9 cellular contexts compared by ENCODE assay signal in the genomic region with DNA sequence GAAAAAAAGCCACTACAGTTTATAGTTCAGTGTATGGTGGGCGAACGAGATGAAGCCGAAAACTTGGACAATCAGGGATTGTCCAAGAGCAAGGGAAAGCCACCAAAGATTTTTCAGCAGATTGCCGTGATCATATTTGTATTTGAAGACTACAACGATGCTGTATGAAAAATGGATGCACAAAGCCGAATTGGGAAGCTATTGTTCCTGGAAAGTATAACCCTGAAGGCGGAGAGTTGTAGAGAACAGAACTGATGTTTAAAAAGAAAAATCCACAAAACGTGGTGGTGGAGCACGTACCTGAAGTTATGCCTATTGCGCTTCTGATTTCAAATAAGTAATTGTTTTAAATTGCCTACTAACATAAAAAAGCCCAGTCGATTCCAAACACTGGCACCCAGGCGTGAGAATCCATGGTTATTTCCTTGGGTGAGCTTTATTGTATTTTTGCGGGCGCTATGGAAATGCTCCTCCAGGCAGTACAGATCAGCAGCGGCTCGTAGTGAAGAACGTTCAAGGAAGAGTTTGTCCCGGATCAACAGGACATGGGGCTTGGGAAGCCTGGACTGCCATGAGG. TPM values are rescaled to one million over a fixed set of nuclear protein-coding genes. Genes with fewer than 3 reads are reported as not detected.
DNase-seq lines count a peak whose midpoint lies in the region; ATAC-seq and TF ChIP-seq lines count a peak whose summit lies in the region.
"Had no signal": no experiment of that assay in that cellular context is flagged by ENCODE, and none has a peak within 500 bp of the region (broad histone marks: within the 10 kb centered on the region; RNA-seq: fewer than 3 reads in every experiment).

No MANE protein-coding gene starts in this region.

- peak overlapping the region; percentile 87 for H3K4me2 ChIP-seq in H9 (ENCODE audit: insufficient read depth, insufficient read length, low read length)

- H3K23ac ChIP-seq in H9 (ENCODE audit: insufficient read length, low read depth, low read length) = no peak overlapping the region

- no peak overlapping the region for H3K4ac ChIP-seq in H9 (ENCODE audit: low read depth, low read length)

- no peak overlapping the region for H2BK15ac ChIP-seq in H9 (ENCODE audit: low read depth, low read length)

- H3T11ph ChIP-seq in H9 (ENCODE audit: low read length) = no peak overlapping the region

- H2AFZ ChIP-seq in H9 (ENCODE audit: low read length) = no peak overlapping the region

- TF ChIP-seq CTCF in 22Rv1 (IDR thresholded peaks at IDR 0.05) (no peak), H9 (conservative IDR thresholded peaks at IDR 0.05) (no peak), right lobe of liver (IDR thresholded peaks at IDR 0.05) (no peak), GM20000 (IDR thresholded peaks at IDR 0.05; ENCODE audit: extremely low read depth, missing control alignments) (no peak)

- H3K9me3 Mint-ChIP-seq in H9 = no peaks in the 10 kb centered on the region; a peak in 1 of 5 replicates

- H3K4me1 ChIP-seq in H9 (ENCODE audit: insufficient read depth, low read length) (peaks cover 5% of the 10 kb centered on the region), right lobe of liver (peaks cover 0 to 30% (median 16%) of the 10 kb centered on the region in 4 donors)

- intact Hi-C loops in right lobe of liver (cut with DNase I) = loop anchor here in 1 of 2 donors (10.0 kb wide), 1 partner anchor 495 kb away; a partner anchor contains a TSS

- no CpG with 5 or more reads among the region's 18 CpGs for WGBS in H9 (ENCODE audit: extremely low coverage, insufficient read length, low lambda C conversion rate)
- WGBS in right lobe of liver (ENCODE audit: insufficient coverage, low coverage, low lambda C conversion rate, missing lambda C conversion rate) = 10% methylated on average over 18 of the region's 18 CpGs

- no peak overlapping the region for H4K5ac ChIP-seq in H9 (ENCODE audit: insufficient read length, low read depth, low read length)

- H3K27ac ChIP-seq in 22Rv1 = peak overlapping the region; percentile 93
- H3K27ac ChIP-seq in H9 (ENCODE audit: insufficient read length, low read depth, low read length) = peak overlapping the region; percentile 85
- H3K27ac ChIP-seq in angular gyrus (ENCODE audit: low read depth, low read length) = peak overlapping the region; percentile 89
- H3K27ac ChIP-seq in right lobe of liver = peak overlapping the region; percentile 71 to 95 (median 75)

- H3K4me3 ChIP-seq in right lobe of liver = peak overlapping the region; percentile 46 to 83 (median 65)

- no peak overlapping the region for H2BK5ac ChIP-seq in H9 (ENCODE audit: insufficient read length, low read length)

- H4K8ac ChIP-seq in H9 (replicated peaks; ENCODE audit: insufficient read length, low read depth, low read length) = no peak overlapping the region

- H3K14ac ChIP-seq in H9 (ENCODE audit: insufficient read depth, low read length) = peak overlapping the region; percentile 65

- H3K27me3 ChIP-seq in H9 (ENCODE audit: insufficient read depth, low read length) = no peaks in the 10 kb centered on the region
- H3K27me3 ChIP-seq in right lobe of liver = no peaks in the 10 kb centered on the region

- H3K4me1 Mint-ChIP-seq in H9 = peaks cover 20 to 27% of the 10 kb centered on the region in 2 experiments

- no peak overlapping the region for H4K91ac ChIP-seq in H9 (ENCODE audit: insufficient read length, low read depth, low read length)

- H3K36me3 Mint-ChIP-seq in H9 (ENCODE audit: insufficient read depth in 1 of 3, low read depth in 3 of 3) = peaks cover 11 to 39% (median 28%) of the 10 kb centered on the region in 3 experiments; a peak in 6 of 7 replicates

- H3K9me3 ChIP-seq in H9 (ENCODE audit: control insufficient read depth, low read depth, low read length) (no peaks in the 10 kb centered on the region), right lobe of liver (no peaks in the 10 kb centered on the region)

- H3K56ac ChIP-seq in H9 (ENCODE audit: insufficient read length, low read depth, low read length) = no peak overlapping the region

- no peak overlapping the region for H2BK12ac ChIP-seq in H9 (ENCODE audit: insufficient read length, low read depth, low read length)

- no peak for TF ChIP-seq POLR2A in right lobe of liver (IDR thresholded peaks at IDR 0.05)

- no peak overlapping the region for H3K18ac ChIP-seq in H9 (ENCODE audit: insufficient read length, low read depth, low read length)

- peaks cover 3% of the 10 kb centered on the region for H3K79me1 ChIP-seq in H9 (ENCODE audit: insufficient read depth, low read depth, low read length, poor library complexity, severe bottlenecking)

- no peak overlapping the region for H3K4me3 Mint-ChIP-seq in H9
- H3K4me3 Mint-ChIP-seq: activated CD4-positive, alpha-beta T cell treated with anti-CD3 and anti-CD28 coated beads for 36 hours had no signal

- H2BK20ac ChIP-seq in H9 (ENCODE audit: low read depth, low read length, poor library complexity, severe bottlenecking) = no peak overlapping the region

- no peak overlapping the region for H2AK5ac ChIP-seq in H9 (ENCODE audit: insufficient read length, low read length)

- no peak overlapping the region for H2BK120ac ChIP-seq in H9 (ENCODE audit: low read depth, low read length, poor library complexity, severe bottlenecking)

- peaks cover 30% of the 10 kb centered on the region; the same call in 1 of the 2 replicates for H3K79me2 ChIP-seq in H9 (ENCODE audit: insufficient read depth, low read length)

- no peak overlapping the region for H3K27ac Mint-ChIP-seq in H9
- H3K27ac Mint-ChIP-seq: activated CD4-positive, alpha-beta T cell treated with anti-CD3 and anti-CD28 coated beads for 36 hours had no signal

- no peaks in the 10 kb centered on the region for H4K20me1 ChIP-seq in H9 (ENCODE audit: control insufficient read depth, insufficient read depth, insufficient read length)

- no peaks in the 10 kb centered on the region for H3K36me3 ChIP-seq in right lobe of liver

- H3K23me2 ChIP-seq in H9 (ENCODE audit: insufficient read length, low read depth, low read length, poor library complexity, severe bottlenecking) = peaks cover 19% of the 10 kb centered on the region

- DNase-seq in H9 (no peak), right lobe of liver (no peak), GM20000 (ENCODE audit: low spot score) (no peak)

- H3K9ac ChIP-seq in H9 (ENCODE audit: extremely low read depth, insufficient read length, low read length) = peak overlapping the region; percentile 91

- no peak for ATAC-seq in right lobe of liver
- ATAC-seq in HG02885 (IDR thresholded peaks at IDR 0.05; ENCODE audit: poor library complexity, unreplicated experiment) = no peak
- no peak for ATAC-seq in HG03135 (IDR thresholded peaks at IDR 0.05; ENCODE audit: unreplicated experiment)
- ATAC-seq in HG02642 (IDR thresholded peaks at IDR 0.05; ENCODE audit: poor library complexity, unreplicated experiment) = no peak

- H3K27me3 Mint-ChIP-seq in H9 (ENCODE audit: low read depth) = no peaks in the 10 kb centered on the region
- H3K27me3 Mint-ChIP-seq: activated CD4-positive, alpha-beta T cell treated with anti-CD3 and anti-CD28 coated beads for 36 hours had no signal

RNA-seq across cellular contexts. Expression of a gene that starts 0.8 kb away (rescaled TPM):
- 388 and 417 TPM in 2 replicates for total RNA-seq in H9 (2021)
- 100 to 1,000 TPM in 3 of 6 experiments, 10 to 100 TPM in 3; 43.2 to 118 (median 98.3) TPM for total RNA-seq in right lobe of liver
